Comparison of ENCODE assay signal across 27 cellular contexts in the genomic region with DNA sequence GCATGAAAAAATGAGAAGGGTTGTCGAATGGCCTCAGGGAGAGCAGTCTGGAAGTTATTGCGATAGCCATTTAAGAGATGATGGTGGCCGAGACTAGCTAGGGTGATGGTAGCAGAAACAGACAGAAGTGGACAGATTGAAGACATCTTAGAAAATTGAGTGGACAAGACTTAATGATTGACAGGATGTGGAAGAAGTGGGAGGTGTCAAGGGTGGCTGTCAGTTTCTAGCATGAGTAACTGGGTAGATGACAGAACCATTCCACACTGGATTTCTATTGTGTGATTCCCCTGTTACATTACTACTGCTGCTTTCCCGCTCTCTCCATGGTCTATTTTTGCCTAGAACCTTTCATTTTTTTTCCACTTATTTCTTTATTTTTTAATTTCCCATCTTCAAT. TPM values are rescaled to one million over a fixed set of nuclear protein-coding genes. Genes with fewer than 3 reads are reported as not detected.
"Had no signal": no experiment of that assay in that cellular context is flagged by ENCODE, and none has a peak within 500 bp of the region (broad histone marks: within the 10 kb centered on the region; RNA-seq: fewer than 3 reads in every experiment).

No MANE protein-coding gene starts in this region.

- H3K4me3 ChIP-seq: esophagus muscularis mucosa, gastroesophageal sphincter, heart right ventricle, mucosa of descending colon, skin epidermis, thoracic aorta, upper lobe of left lung had no signal

- ATAC-seq: gastroesophageal sphincter, heart right ventricle, mucosa of descending colon, right cardiac atrium had no signal

- H3K4me1 Mint-ChIP-seq: neural crest cell had no signal

- DNase-seq: activated CD4-positive, alpha-beta T cell treated with anti-CD3 and anti-CD28 coated beads, Interleukin-2, amount 50 U/mL, for 4 hours; activated effector memory CD4-positive, alpha-beta T cell treated with anti-CD3 and anti-CD28 coated beads, Interleukin-2, amount 50 U/mL, for 16 hours; activated T-cell treated with anti-CD3 and anti-CD28 coated beads, Interleukin-2, amount 50 U/mL, for 1 hour; amniotic stem cell; effector CD8-positive, alpha-beta T cell; heart right ventricle; immature natural killer cell; kidney glomerular epithelial cell; mesenchymal stem cell; mucosa of descending colon; naive B cell; right cardiac atrium; upper lobe of left lung had no signal

- H3K27ac Mint-ChIP-seq: dendritic cell treated with granulocyte-macrophage colony-stimulating factor and Interleukin-4, amounts not matched to agents 40 ng/mL and 50 ng/mL, for 4 days; progenitor cell of endocrine pancreas; T-helper 2 cell treated with Interferon-gamma antibody and Interleukin-4, amounts not matched to agents 5 μg/mL and 100 μg/mL, for 36 hours had no signal

- FAIRE-seq: endothelial cell of umbilical vein, TTC549 had no signal

- H3K4me1 ChIP-seq: esophagus muscularis mucosa, gastroesophageal sphincter, heart right ventricle, upper lobe of left lung had no signal

- H3K27me3 Mint-ChIP-seq: dendritic cell treated with granulocyte-macrophage colony-stimulating factor and Interleukin-4, amounts not matched to agents 40 ng/mL and 50 ng/mL, for 4 days; naive B cell; progenitor cell of endocrine pancreas had no signal

- H3K27me3 ChIP-seq: esophagus muscularis mucosa, gastroesophageal sphincter, heart right ventricle, upper lobe of left lung had no signal

- H3K4me3 Mint-ChIP-seq: dendritic cell treated with granulocyte-macrophage colony-stimulating factor and Interleukin-4, amounts not matched to agents 40 ng/mL and 50 ng/mL, for 4 days; immature natural killer cell; neural crest cell; T-helper 2 cell treated with Interferon-gamma antibody and Interleukin-4, amounts not matched to agents 5 μg/mL and 100 μg/mL, for 36 hours had no signal

- H3K27ac ChIP-seq: esophagus muscularis mucosa, gastroesophageal sphincter, heart right ventricle, skin epidermis, thoracic aorta, upper lobe of left lung had no signal

- H3K9me3 ChIP-seq: esophagus muscularis mucosa, gastroesophageal sphincter, heart right ventricle, mucosa of descending colon, thoracic aorta, upper lobe of left lung had no signal

- H3K9me3 Mint-ChIP-seq: activated naive CD4-positive, alpha-beta T cell treated with anti-CD3 and anti-CD28 coated beads, Interleukin-2, amount 50 U/mL, for 72 hours; dendritic cell treated with granulocyte-macrophage colony-stimulating factor and Interleukin-4, amounts not matched to agents 40 ng/mL and 50 ng/mL, for 4 days; immature natural killer cell; naive B cell; neural crest cell; T-helper 2 cell treated with Interferon-gamma antibody and Interleukin-4, amounts not matched to agents 5 μg/mL and 100 μg/mL, for 36 hours had no signal

RNA-seq across cellular contexts. Expression of a gene that starts 37.5 kb away (rescaled TPM):
- total RNA-seq: activated naive CD4-positive, alpha-beta T cell treated with anti-CD3 and anti-CD28 coated beads, Interleukin-2, amount 50 U/mL, for 72 hours; chondrocyte; endothelial cell of umbilical vein; esophagus muscularis mucosa; gastroesophageal sphincter; heart right ventricle; lower leg skin; neural crest cell; omental fat pad; progenitor cell of endocrine pancreas; right cardiac atrium; thoracic aorta; upper lobe of left lung had no signal
- polyA plus RNA-seq: endothelial cell of umbilical vein, heart right ventricle, immature natural killer cell, right cardiac atrium had no signal
